Comparison of ENCODE assay signal across 8 cellular contexts in genomic region chr13:109786457-109787134, GRCh38. TPM values are rescaled to one million over a fixed set of nuclear protein-coding genes. Genes with fewer than 3 reads are reported as not detected.
DNase-seq lines count a peak whose midpoint lies in the region; ATAC-seq and TF ChIP-seq lines count a peak whose summit lies in the region.

TSS of gene IRS2 (minus strand) at chr13:109786583. CDS start at chr13:109786053, 530 bp downstream.

- no peaks in the 10 kb centered on the region for H3K9me3 ChIP-seq in liver (ENCODE audit: control insufficient read depth in 4 of 4, low read length in 3 of 4)

- peak; percentile 94 for ATAC-seq in GM19328 (IDR thresholded peaks at IDR 0.05; ENCODE audit: unreplicated experiment)
- peak; percentile 99 for ATAC-seq in HG03457 (IDR thresholded peaks at IDR 0.05; ENCODE audit: unreplicated experiment)

- no peaks in the 10 kb centered on the region for H3K27me3 ChIP-seq in BJ (ENCODE audit: control insufficient read depth, insufficient read depth, low read length)
- no peaks in the 10 kb centered on the region for H3K27me3 ChIP-seq in liver (ENCODE audit: control insufficient read depth in 4 of 4, insufficient read depth in 4 of 4, low read length in 3 of 4)

- H3K4me1 ChIP-seq in liver (ENCODE audit: control insufficient read depth in 4 of 4, insufficient read depth in 4 of 4, low read length in 3 of 4) = peaks cover 17 to 48% (median 32%) of the 10 kb centered on the region in 4 donors

- H3K9me3 Mint-ChIP-seq in dendritic cell treated with granulocyte-macrophage colony-stimulating factor and Interleukin-4, amounts not matched to agents 40 ng/mL and 50 ng/mL, for 4 days = peaks cover 8% of the 10 kb centered on the region

- POLR2A ChIA-PET in BJ (lab: Charles Lee) = interaction anchor here (0.5 to 0.6 kb wide), 2 partner anchors 159 to 468 kb away, joined by 3 to 4 read pairs; no protein-coding TSS in a partner anchor

- peak within 1 kb of the TSS; percentile 85 for H3K4me3 Mint-ChIP-seq in dendritic cell treated with granulocyte-macrophage colony-stimulating factor and Interleukin-4, amounts not matched to agents 40 ng/mL and 50 ng/mL, for 4 days

- CTCF ChIA-PET in BJ (lab: Yijun Ruan, JAX) = no interaction called here

- H3K4me3 ChIP-seq in BJ (ENCODE audit: low read depth, low read length) (peak within 1 kb of the TSS; percentile 78), liver (ENCODE audit: low read depth in 1 of 3, low read length in 3 of 3) (peak within 1 kb of the TSS; percentile 76 to 93 (median 78))

- under 1% methylated on average over 98 of the region's 98 CpGs for WGBS in liver

- TF ChIP-seq CTCF in BJ (IDR thresholded peaks at IDR 0.05; ENCODE audit: insufficient read depth, low read depth, low read length) = no peak
- no peak for TF ChIP-seq CTCF in liver (IDR thresholded peaks at IDR 0.05; ENCODE audit: low read depth, low read length, missing input control)

- TF ChIP-seq RAD21 in liver (IDR thresholded peaks at IDR 0.05) = no peak

- intact Hi-C loops in dendritic cell treated with granulocyte-macrophage colony-stimulating factor and Interleukin-4, amounts not matched to agents 40 ng/mL and 50 ng/mL, for 4 days (cut with micrococcal nuclease) = loop anchor here (2.0 to 10.0 kb wide), 4 partner anchors 82 to 1572 kb away; partner anchors contain the start of genes ABHD13 and LIG4

- H3K36me3 ChIP-seq in BJ (ENCODE audit: control insufficient read depth, insufficient read depth, low read length) = peaks cover 13% of the 10 kb centered on the region
- H3K36me3 ChIP-seq in liver (ENCODE audit: control insufficient read depth in 4 of 4, insufficient read depth in 3 of 4, low read depth in 1 of 4, low read length in 3 of 4) = peaks cover 2 to 11% (median 3%) of the 10 kb centered on the region in 4 donors

- H3K4me1 Mint-ChIP-seq in dendritic cell treated with granulocyte-macrophage colony-stimulating factor and Interleukin-4, amounts not matched to agents 40 ng/mL and 50 ng/mL, for 4 days (ENCODE audit: low read depth) = peaks cover 37% of the 10 kb centered on the region

- DNase-seq in BJ (ENCODE audit: low read depth) (peak; percentile 62), NCI-H524 treated with DMSO at 0.1 percent for 48 hours (lab: John Stamatoyannopoulos, UW) (peak; percentile 53)
- peak; percentile 89 to 91 for DNase-seq in activated CD4-positive, alpha-beta T cell treated with anti-CD3 and anti-CD28 coated beads, Interleukin-2, amount 50 U/mL, for 4 hours
- peak; percentile 79 to 84 for DNase-seq in stimulated activated CD4-positive, alpha-beta T cell treated with anti-CD3 and anti-CD28 coated beads, Interleukin-2, amount 100 ng/mL, for 48 hours

- peaks cover 34% of the 10 kb centered on the region for H3K36me3 Mint-ChIP-seq in dendritic cell treated with granulocyte-macrophage colony-stimulating factor and Interleukin-4, amounts not matched to agents 40 ng/mL and 50 ng/mL, for 4 days (ENCODE audit: low read depth)

- H3K9ac ChIP-seq in liver (ENCODE audit: low read depth in 1 of 2, low read length in 2 of 2) = peak within 1 kb of the TSS; percentile 43 to 68

- peak within 1 kb of the TSS; percentile 90 to 97 for H3K27ac ChIP-seq in liver (ENCODE audit: low read depth in 1 of 2, low read length in 2 of 2)

- H3K27ac Mint-ChIP-seq in dendritic cell treated with granulocyte-macrophage colony-stimulating factor and Interleukin-4, amounts not matched to agents 40 ng/mL and 50 ng/mL, for 4 days = peak within 1 kb of the TSS; percentile 64

- H3K27me3 Mint-ChIP-seq in dendritic cell treated with granulocyte-macrophage colony-stimulating factor and Interleukin-4, amounts not matched to agents 40 ng/mL and 50 ng/mL, for 4 days = peaks cover 3% of the 10 kb centered on the region

TF ChIP-seq in liver, 16 proteins besides CTCF, POLR2A, EP300 and RAD21:
- TF ChIP-seq MAX (IDR thresholded peaks at IDR 0.05) = no peak
- no peak for TF ChIP-seq HNF4G (IDR thresholded peaks at IDR 0.05)
- TF ChIP-seq REST (IDR thresholded peaks at IDR 0.05) = peak; percentile 79
- TF ChIP-seq FOXA2 (IDR thresholded peaks at IDR 0.05) = no peak
- no peak for TF ChIP-seq FOXA1 (IDR thresholded peaks at IDR 0.05)
- TF ChIP-seq TAF1 (conservative IDR thresholded peaks at IDR 0.05) = peak; percentile 88
- TF ChIP-seq ATF3 (IDR thresholded peaks at IDR 0.05) = no peak
- TF ChIP-seq SP1 (IDR thresholded peaks at IDR 0.05) = peak; percentile 21
- TF ChIP-seq NR2F2 (IDR thresholded peaks at IDR 0.05) = no peak
- TF ChIP-seq EGR1 (IDR thresholded peaks at IDR 0.05; ENCODE audit: low read depth in 2 of 2) = peak in 1 of 2 donors; percentile 21
- TF ChIP-seq YY1 (IDR thresholded peaks at IDR 0.05) = no peak

RNA-seq across cellular contexts. Expression of gene IRS2, which starts in this region (rescaled TPM):
- polyA plus RNA-seq in BJ (2011; rRNA removed) (1.3 and 2.0 TPM in 2 replicates), liver (1 to 10 TPM; 4.0 to 7.1 TPM)
- polyA minus RNA-seq in BJ (2011; rRNA and poly(A)+ RNA removed) = 2.2 and 3.3 TPM in 2 replicates
- total RNA-seq in liver = 1 to 10 TPM; 6.3 to 9.1 TPM

Comparison
In these comparisons a context has a peak if more than half of its experiments do, and no peak if none do; other contexts are left out.
1. Peak in every context shown above with its lines: DNase-seq, ATAC-seq, H3K4me3 ChIP-seq and H3K27ac ChIP-seq.